ENCODE assay signal across 14 cellular contexts in genomic region chr9:21611896-21612295, GRCh38.
DNase-seq lines count a peak whose midpoint lies in the region; ATAC-seq, FAIRE-seq and TF ChIP-seq lines count a peak whose summit lies in the region.
"Had no signal": no experiment of that assay in that cellular context is flagged by ENCODE, and none has a peak within 500 bp of the region (broad histone marks: within the 10 kb centered on the region; RNA-seq: fewer than 3 reads in every experiment).

No MANE protein-coding gene starts in this region.

- H3K36me3 Mint-ChIP-seq in natural killer cell: no peaks in the 10 kb centered on the region
- H3K36me3 Mint-ChIP-seq in natural killer cell treated with Interleukin-12 subunit alpha and Interleukin-12 subunit beta and Interleukin-15 and Interleukin-18, amount 100 ng/mL, for 72 hours: no peaks in the 10 kb centered on the region
- no peaks in the 10 kb centered on the region for H3K36me3 Mint-ChIP-seq in activated T-cell treated with anti-CD3 and anti-CD28 coated beads, Interleukin-2, amount 50 U/mL, for 72 hours (ENCODE audit: insufficient read depth in 2 of 2)
- H3K36me3 Mint-ChIP-seq in stimulated activated naive CD8-positive, alpha-beta T cell treated with anti-CD3 and anti-CD28 coated beads, Interleukin-15, Interleukin-2, amounts not matched to agents 100 ng/mL and 50 ng/mL, for 24 hours (ENCODE audit: low read depth): no peaks in the 10 kb centered on the region
- H3K36me3 Mint-ChIP-seq: WTC11 had no signal

- no peak for TF ChIP-seq CTCF in natural killer cell (IDR thresholded peaks at IDR 0.05)
- no peak for TF ChIP-seq CTCF in keratinocyte (optimal IDR thresholded peaks at IDR 0.05 in 1 of 3, IDR thresholded peaks at IDR 0.05 in 1 of 3, conservative IDR thresholded peaks at IDR 0.05 in 1 of 3; ENCODE audit: extremely low read depth in 1 of 3, insufficient read depth in 2 of 3, low read length in 3 of 3)
- TF ChIP-seq CTCF in heart right ventricle (IDR thresholded peaks at IDR 0.05): no peak

- H2AFZ ChIP-seq in keratinocyte (ENCODE audit: control insufficient read depth, low read length) (no peak overlapping the region), Karpas-422 (ENCODE audit: low read length) (no peak overlapping the region)

- H3K9me3 ChIP-seq in keratinocyte (ENCODE audit: control insufficient read depth, low read depth, low read length): no peaks in the 10 kb centered on the region
- H3K9me3 ChIP-seq in heart right ventricle: no peaks in the 10 kb centered on the region
- no peaks in the 10 kb centered on the region for H3K9me3 ChIP-seq in Karpas-422 (ENCODE audit: low read length)

- H4K20me1 ChIP-seq in keratinocyte (ENCODE audit: control insufficient read depth, extremely low read depth, insufficient read depth, low read length): no peaks in the 10 kb centered on the region
- no peaks in the 10 kb centered on the region for H4K20me1 ChIP-seq in Karpas-422 (ENCODE audit: insufficient read depth, low read depth, low read length)

- FAIRE-seq in keratinocyte (lab: Jason Lieb, UNC): peak; percentile 97

- no peaks in the 10 kb centered on the region for H3K9me2 ChIP-seq in Karpas-422 (replicated peaks; ENCODE audit: insufficient read depth, low read length)

- peak overlapping the region; percentile 42 for H3K27ac ChIP-seq in keratinocyte (ENCODE audit: control insufficient read depth, insufficient read depth, low read length)
- H3K27ac ChIP-seq in heart right ventricle: no peak overlapping the region
- H3K27ac ChIP-seq in Karpas-422 (ENCODE audit: low read length): no peak overlapping the region

- intact Hi-C loops in natural killer cell (cut with micrococcal nuclease): no loop called here
- intact Hi-C loops in heart right ventricle (cut with DNase I): no loop called here

- dilution Hi-C loops in keratinocyte (cut with MboI; ENCODE audit: extremely low pct_ligation_motif_present, low sequenced_read_pairs): no loop called here

- H3K9me3 Mint-ChIP-seq in natural killer cell: no peaks in the 10 kb centered on the region
- no peaks in the 10 kb centered on the region for H3K9me3 Mint-ChIP-seq in natural killer cell treated with Interleukin-12 subunit alpha and Interleukin-12 subunit beta and Interleukin-15 and Interleukin-18, amount 100 ng/mL, for 72 hours
- no peaks in the 10 kb centered on the region for H3K9me3 Mint-ChIP-seq in activated T-cell treated with anti-CD3 and anti-CD28 coated beads, Interleukin-2, amount 50 U/mL, for 72 hours
- no peaks in the 10 kb centered on the region for H3K9me3 Mint-ChIP-seq in stimulated activated naive CD8-positive, alpha-beta T cell treated with anti-CD3 and anti-CD28 coated beads, Interleukin-15, Interleukin-2, amounts not matched to agents 100 ng/mL and 50 ng/mL, for 24 hours
- H3K9me3 Mint-ChIP-seq: WTC11 had no signal

- H3K79me2 ChIP-seq in keratinocyte (ENCODE audit: control insufficient read depth, insufficient read depth, low read length) (no peaks in the 10 kb centered on the region), Karpas-422 (ENCODE audit: low read length) (no peaks in the 10 kb centered on the region)

- H3K9ac ChIP-seq in keratinocyte (ENCODE audit: control insufficient read depth, extremely low read depth, insufficient read depth, low read length) (peak overlapping the region; percentile 28), Karpas-422 (ENCODE audit: low read length) (no peak overlapping the region)

- no peaks in the 10 kb centered on the region for H3K9me1 ChIP-seq in keratinocyte (ENCODE audit: control insufficient read depth, extremely low read depth, insufficient read depth, low read length)

- WGBS in heart right ventricle, 2 donors: 70 to 72% methylated on average over 1 of the region's 1 CpG

- peaks cover 12 to 53% of the 10 kb centered on the region in 2 donors for H3K27me3 Mint-ChIP-seq in natural killer cell (ENCODE audit: low read depth in 2 of 2)
- H3K27me3 Mint-ChIP-seq in natural killer cell treated with Interleukin-12 subunit alpha and Interleukin-12 subunit beta and Interleukin-15 and Interleukin-18, amount 100 ng/mL, for 72 hours: peaks cover 21% of the 10 kb centered on the region in 2 donors
- H3K27me3 Mint-ChIP-seq in activated T-cell treated with anti-CD3 and anti-CD28 coated beads, Interleukin-2, amount 50 U/mL, for 72 hours (ENCODE audit: low read depth): no peaks in the 10 kb centered on the region
- H3K27me3 Mint-ChIP-seq in stimulated activated naive CD8-positive, alpha-beta T cell treated with anti-CD3 and anti-CD28 coated beads, Interleukin-15, Interleukin-2, amounts not matched to agents 100 ng/mL and 50 ng/mL, for 24 hours: no peaks in the 10 kb centered on the region

- H3K4me1 Mint-ChIP-seq in natural killer cell: peaks cover 18 to 21% of the 10 kb centered on the region in 2 donors
- H3K4me1 Mint-ChIP-seq in natural killer cell treated with Interleukin-12 subunit alpha and Interleukin-12 subunit beta and Interleukin-15 and Interleukin-18, amount 100 ng/mL, for 72 hours (ENCODE audit: low read depth in 2 of 2): peaks cover 6 to 7% of the 10 kb centered on the region in 2 donors
- peaks cover 47% of the 10 kb centered on the region for H3K4me1 Mint-ChIP-seq in activated T-cell treated with anti-CD3 and anti-CD28 coated beads, Interleukin-2, amount 50 U/mL, for 72 hours (ENCODE audit: low read depth)
- H3K4me1 Mint-ChIP-seq in stimulated activated naive CD8-positive, alpha-beta T cell treated with anti-CD3 and anti-CD28 coated beads, Interleukin-15, Interleukin-2, amounts not matched to agents 100 ng/mL and 50 ng/mL, for 24 hours (ENCODE audit: low read depth): peaks cover 89% of the 10 kb centered on the region

- H3K36me3 ChIP-seq in keratinocyte (ENCODE audit: control insufficient read depth in 2 of 2, extremely low read depth in 1 of 2, insufficient read depth in 2 of 2, low read length in 2 of 2) (no peaks in the 10 kb centered on the region), heart right ventricle (no peaks in the 10 kb centered on the region), Karpas-422 (ENCODE audit: insufficient read depth, low read length) (no peaks in the 10 kb centered on the region)

- H3K4me2 ChIP-seq in keratinocyte (ENCODE audit: control insufficient read depth, extremely low read depth, insufficient read depth, low read depth, low read length) (peak overlapping the region; percentile 72), Karpas-422 (ENCODE audit: low read depth, low read length, poor library complexity, severe bottlenecking) (no peak overlapping the region)

- ATAC-seq in natural killer cell (no peak), heart right ventricle (no peak)
- ATAC-seq in natural killer cell treated with Interleukin-12 subunit alpha and Interleukin-12 subunit beta and Interleukin-15 and Interleukin-18, amount 100 ng/mL, for 72 hours: no peak
- peak; percentile 60 to 71 for ATAC-seq in activated T-cell treated with anti-CD3 and anti-CD28 coated beads, Interleukin-2, amount 50 U/mL, for 72 hours (replicated peaks in 1 of 2)
- ATAC-seq: SK-N-SH treated with all-trans-retinoic acid at 6 μM for 48 hours, WTC11 had no signal

- H3K4me1 ChIP-seq in keratinocyte (ENCODE audit: control insufficient read depth, extremely low read depth, insufficient read depth, low read length) (peaks cover 38% of the 10 kb centered on the region), heart right ventricle (no peaks in the 10 kb centered on the region), Karpas-422 (ENCODE audit: low read length) (no peaks in the 10 kb centered on the region)

- H3K27ac Mint-ChIP-seq in natural killer cell: no peak overlapping the region
- no peak overlapping the region for H3K27ac Mint-ChIP-seq in natural killer cell treated with Interleukin-12 subunit alpha and Interleukin-12 subunit beta and Interleukin-15 and Interleukin-18, amount 100 ng/mL, for 72 hours
- H3K27ac Mint-ChIP-seq in activated T-cell treated with anti-CD3 and anti-CD28 coated beads, Interleukin-2, amount 50 U/mL, for 72 hours: no peak overlapping the region
- H3K27ac Mint-ChIP-seq in stimulated activated naive CD8-positive, alpha-beta T cell treated with anti-CD3 and anti-CD28 coated beads, Interleukin-15, Interleukin-2, amounts not matched to agents 100 ng/mL and 50 ng/mL, for 24 hours: peak overlapping the region; percentile 82
- H3K27ac Mint-ChIP-seq: WTC11 had no signal

- DNase-seq in natural killer cell: no peak
- no peak for DNase-seq in natural killer cell treated with Interleukin-12 subunit alpha and Interleukin-12 subunit beta and Interleukin-15 and Interleukin-18, amount 100 ng/mL, for 72 hours (ENCODE audit: low spot score)
- peak in 1 of 2 donors; percentile 16 for DNase-seq in activated T-cell treated with anti-CD3 and anti-CD28 coated beads, Interleukin-2, amount 50 U/mL, for 72 hours
- DNase-seq in keratinocyte (ENCODE audit: low read depth, low spot score): peak; percentile 65
- no peak for DNase-seq in heart right ventricle
- DNase-seq in Karpas-422: no peak
- no peak for DNase-seq in KG1 (lab: John Stamatoyannopoulos, UW)
- DNase-seq: aorta, HCEC 1CT, NCI-H2081 treated with DMSO at 0.1 percent for 48 hours had no signal

- H3K27me3 ChIP-seq in keratinocyte (ENCODE audit: control insufficient read depth, extremely low read depth, insufficient read depth, low read length): no peaks in the 10 kb centered on the region
- H3K27me3 ChIP-seq in heart right ventricle: peaks cover 0 to 4% (median 0%) of the 10 kb centered on the region in 7 donors
- no peaks in the 10 kb centered on the region for H3K27me3 ChIP-seq in Karpas-422 (ENCODE audit: low read length)

- peak overlapping the region; percentile 45 for H3K4me3 Mint-ChIP-seq in natural killer cell
- H3K4me3 Mint-ChIP-seq in natural killer cell treated with Interleukin-12 subunit alpha and Interleukin-12 subunit beta and Interleukin-15 and Interleukin-18, amount 100 ng/mL, for 72 hours: no peak overlapping the region
- H3K4me3 Mint-ChIP-seq in activated T-cell treated with anti-CD3 and anti-CD28 coated beads, Interleukin-2, amount 50 U/mL, for 72 hours: peak overlapping the region in 1 of 2 donors; percentile 15
- H3K4me3 Mint-ChIP-seq in stimulated activated naive CD8-positive, alpha-beta T cell treated with anti-CD3 and anti-CD28 coated beads, Interleukin-15, Interleukin-2, amounts not matched to agents 100 ng/mL and 50 ng/mL, for 24 hours: peak overlapping the region; percentile 56
- H3K4me3 Mint-ChIP-seq: WTC11 had no signal

- H3K4me3 ChIP-seq in keratinocyte (ENCODE audit: control insufficient read depth in 2 of 3, extremely low read depth in 1 of 3, insufficient read depth in 2 of 3, low read depth in 1 of 3, low read length in 3 of 3): peak overlapping the region in 2 of 3 experiments; percentile 36 to 42
- no peak overlapping the region for H3K4me3 ChIP-seq in heart right ventricle
- no peak overlapping the region for H3K4me3 ChIP-seq in Karpas-422 (ENCODE audit: low read length)
- H3K4me3 ChIP-seq: skin epidermis had no signal

Comparison
In these comparisons a context has a peak if more than half of its experiments do, and no peak if none do; other contexts are left out.
1. ATAC-seq: peak in activated T-cell treated with anti-CD3 and anti-CD28 coated beads, Interleukin-2, amount 50 U/mL, for 72 hours (2 of 2); none in natural killer cell (0 of 3), natural killer cell treated with Interleukin-12 subunit alpha and Interleukin-12 subunit beta and Interleukin-15 and Interleukin-18, amount 100 ng/mL, for 72 hours (0 of 2) and heart right ventricle (0 of 8).
2. H3K4me3 ChIP-seq: peak in keratinocyte (2 of 3); none in heart right ventricle (0 of 10) and Karpas-422 (single experiment).